11 cellular contexts compared by ENCODE assay signal in genomic region chr3:143648708-143649107, GRCh38.
DNase-seq lines count a peak whose midpoint lies in the region; ATAC-seq and TF ChIP-seq lines count a peak whose summit lies in the region.
"Had no signal": no experiment of that assay in that cellular context is flagged by ENCODE, and none has a peak within 500 bp of the region (broad histone marks: within the 10 kb centered on the region; RNA-seq: fewer than 3 reads in every experiment).

No MANE protein-coding gene starts in this region.

- ATAC-seq in stimulated activated naive B cell treated with anti-CD40 and anti-IgM and Interleukin-4, amounts not matched to agents 10 μg/mL and 1 μg/mL and 100 μg/mL, for 72 hours (replicated peaks), result no peak

- H3K9ac ChIP-seq in mammary epithelial cell (ENCODE audit: insufficient read depth, low read length), result no peak overlapping the region

- no peak overlapping the region for H2AFZ ChIP-seq in mammary epithelial cell (ENCODE audit: low read depth, low read length)

- 87% methylated on average over 7 of the region's 7 CpGs for WGBS in mammary epithelial cell (ENCODE audit: low coverage, missing lambda C conversion rate)

- H3K79me2 ChIP-seq in mammary epithelial cell (ENCODE audit: insufficient read depth, low read length), result no peaks in the 10 kb centered on the region

- BruUV-seq in mammary epithelial cell (replicated peaks; lab: Mats Ljungman, UMichigan), result no TSS peak

- in situ Hi-C loops in mammary epithelial cell (cut with MboI; ENCODE audit: low sequenced_read_pairs in 2 of 2), result loop anchor here (10.0 to 25.0 kb wide), 3 partner anchors 214 to 614 kb away; no protein-coding TSS in a partner anchor

- TF ChIP-seq CTCF in mammary epithelial cell (conservative IDR thresholded peaks at IDR 0.05 in 1 of 2, IDR thresholded peaks at IDR 0.05 in 1 of 2; ENCODE audit: extremely low read depth in 1 of 2, insufficient read depth in 1 of 2, low read depth in 1 of 2, low read length in 2 of 2), result peak; percentile 51 to 60
- TF ChIP-seq CTCF in nephron progenitor cell (IDR thresholded peaks at IDR 0.05), result peak; percentile 42

- no peak overlapping the region for H3K4me3 ChIP-seq in mammary epithelial cell (replicated peaks in 1 of 3; ENCODE audit: insufficient read depth in 1 of 3, low read depth in 2 of 3, low read length in 3 of 3)

- H3K36me3 Mint-ChIP-seq in nephron progenitor cell (ENCODE audit: low read depth), result no peaks in the 10 kb centered on the region
- H3K36me3 Mint-ChIP-seq in stimulated activated naive B cell treated with anti-CD40 and anti-IgM and Interleukin-4, amounts not matched to agents 10 μg/mL and 1 μg/mL and 100 μg/mL, for 72 hours, result peaks cover 6 to 7% of the 10 kb centered on the region in 2 donors

- no peak overlapping the region for H3K27ac ChIP-seq in mammary epithelial cell (ENCODE audit: insufficient read depth, low read depth, low read length)

- dilution Hi-C loops in mammary epithelial cell (cut with HindIII; ENCODE audit: low sequenced_read_pairs), result no loop called here

- CTCF ChIA-PET in mammary epithelial cell (lab: Charles Lee; ENCODE audit: low non-redundant PET), result interaction anchor here (0.5 to 0.7 kb wide), 2 partner anchors 354 to 646 kb away, joined by 4 to 6 read pairs; no protein-coding TSS in a partner anchor

- H3K4me1 ChIP-seq in mammary epithelial cell (ENCODE audit: insufficient read depth, low read length), result peaks cover 3% of the 10 kb centered on the region

- no peak overlapping the region for H3K4me2 ChIP-seq in mammary epithelial cell (ENCODE audit: insufficient read depth, low read depth, low read length)

- peak; percentile 28 for DNase-seq in NCI-H146 (lab: John Stamatoyannopoulos, UW)
- DNase-seq in NCI-H146 treated with DMSO at 0.1 percent for 48 hours (lab: John Stamatoyannopoulos, UW; ENCODE audit: unreplicated experiment), result no peak
- DNase-seq in HT-29 (ENCODE audit: low spot score), result peak; percentile 27
- no peak for DNase-seq in mammary epithelial cell
- peak; percentile 21 for DNase-seq in nephron progenitor cell
- DNase-seq in stimulated activated naive B cell treated with anti-CD40 and anti-IgM and Interleukin-4, amounts not matched to agents 10 μg/mL and 1 μg/mL and 100 μg/mL, for 72 hours, result no peak
- no peak for DNase-seq in stimulated activated CD8-positive, alpha-beta memory T cell treated with anti-CD3 and anti-CD28 coated beads, Interleukin-4, amount 100 ng/mL, for 48 hours
- no peak for DNase-seq in activated T-cell treated with anti-CD3 and anti-CD28 coated beads, Interleukin-2, amount 50 U/mL, for 1 hour
- DNase-seq: activated CD4-positive, alpha-beta memory T cell treated with anti-CD3 and anti-CD28 coated beads, Interleukin-2, amount 10 ng/mL, durations not matched to agents 7 days and 5 days; cerebellar nuclear complex had no signal

- no peaks in the 10 kb centered on the region for H3K27me3 ChIP-seq in mammary epithelial cell (ENCODE audit: insufficient read depth, low read length)

- H3K36me3 ChIP-seq in mammary epithelial cell (ENCODE audit: insufficient read depth, low read length), result no peaks in the 10 kb centered on the region

- H3K4me3 Mint-ChIP-seq in nephron progenitor cell, result no peak overlapping the region
- no peak overlapping the region for H3K4me3 Mint-ChIP-seq in stimulated activated naive B cell treated with anti-CD40 and anti-IgM and Interleukin-4, amounts not matched to agents 10 μg/mL and 1 μg/mL and 100 μg/mL, for 72 hours
- H3K4me3 Mint-ChIP-seq: activated CD4-positive, alpha-beta memory T cell treated with anti-CD3 and anti-CD28 coated beads, Interleukin-2, amount 10 ng/mL, durations not matched to agents 7 days and 5 days; IgD-negative memory B cell had no signal

- H3K27me3 Mint-ChIP-seq in nephron progenitor cell (ENCODE audit: low read depth, poor library complexity), result peaks cover 4% of the 10 kb centered on the region
- no peaks in the 10 kb centered on the region for H3K27me3 Mint-ChIP-seq in stimulated activated naive B cell treated with anti-CD40 and anti-IgM and Interleukin-4, amounts not matched to agents 10 μg/mL and 1 μg/mL and 100 μg/mL, for 72 hours
- H3K27me3 Mint-ChIP-seq: activated CD4-positive, alpha-beta memory T cell treated with anti-CD3 and anti-CD28 coated beads, Interleukin-2, amount 10 ng/mL, durations not matched to agents 7 days and 5 days; IgD-negative memory B cell had no signal

- H3K9me3 Mint-ChIP-seq in nephron progenitor cell, result no peaks in the 10 kb centered on the region
- H3K9me3 Mint-ChIP-seq in stimulated activated naive B cell treated with anti-CD40 and anti-IgM and Interleukin-4, amounts not matched to agents 10 μg/mL and 1 μg/mL and 100 μg/mL, for 72 hours, result peaks cover 0 to 1% of the 10 kb centered on the region in 2 donors
- H3K9me3 Mint-ChIP-seq: activated CD4-positive, alpha-beta memory T cell treated with anti-CD3 and anti-CD28 coated beads, Interleukin-2, amount 10 ng/mL, durations not matched to agents 7 days and 5 days; IgD-negative memory B cell had no signal

- intact Hi-C loops in mammary epithelial cell (cut with micrococcal nuclease), result loop anchor here (1.0 to 10.0 kb wide), 3 partner anchors 26 to 344 kb away; no protein-coding TSS in a partner anchor

- no peak overlapping the region for H3K27ac Mint-ChIP-seq in nephron progenitor cell
- no peak overlapping the region for H3K27ac Mint-ChIP-seq in stimulated activated naive B cell treated with anti-CD40 and anti-IgM and Interleukin-4, amounts not matched to agents 10 μg/mL and 1 μg/mL and 100 μg/mL, for 72 hours
- H3K27ac Mint-ChIP-seq: activated CD4-positive, alpha-beta memory T cell treated with anti-CD3 and anti-CD28 coated beads, Interleukin-2, amount 10 ng/mL, durations not matched to agents 7 days and 5 days; IgD-negative memory B cell had no signal

- H4K20me1 ChIP-seq in mammary epithelial cell (ENCODE audit: insufficient read depth, low read length), result no peaks in the 10 kb centered on the region

- no peaks in the 10 kb centered on the region for H3K9me3 ChIP-seq in mammary epithelial cell (replicated peaks; ENCODE audit: insufficient read depth, low read length)

- H3K4me1 Mint-ChIP-seq in nephron progenitor cell, result peaks cover 18% of the 10 kb centered on the region
- peaks cover 6 to 21% of the 10 kb centered on the region in 2 donors for H3K4me1 Mint-ChIP-seq in stimulated activated naive B cell treated with anti-CD40 and anti-IgM and Interleukin-4, amounts not matched to agents 10 μg/mL and 1 μg/mL and 100 μg/mL, for 72 hours
- H3K4me1 Mint-ChIP-seq: activated CD4-positive, alpha-beta memory T cell treated with anti-CD3 and anti-CD28 coated beads, Interleukin-2, amount 10 ng/mL, durations not matched to agents 7 days and 5 days had no signal

Comparison
In these comparisons a context has a peak if more than half of its experiments do, and no peak if none do; other contexts are left out.
1. DNase-seq: peak in NCI-H146 (single experiment), HT-29 (single experiment) and nephron progenitor cell (single experiment); none in NCI-H146 treated with DMSO at 0.1 percent for 48 hours (single experiment), mammary epithelial cell (single experiment), stimulated activated naive B cell treated with anti-CD40 and anti-IgM and Interleukin-4, amounts not matched to agents 10 μg/mL and 1 μg/mL and 100 μg/mL, for 72 hours (single experiment), stimulated activated CD8-positive, alpha-beta memory T cell treated with anti-CD3 and anti-CD28 coated beads, Interleukin-4, amount 100 ng/mL, for 48 hours (single experiment) and activated T-cell treated with anti-CD3 and anti-CD28 coated beads, Interleukin-2, amount 50 U/mL, for 1 hour (single experiment).